Comparison of ENCODE assay signal across 8 cellular contexts in genomic region chr21:27653481-27653880, GRCh38.
"Had no signal": no experiment of that assay in that cellular context is flagged by ENCODE, and none has a peak within 500 bp of the region (broad histone marks: within the 10 kb centered on the region; RNA-seq: fewer than 3 reads in every experiment).

No MANE protein-coding gene starts in this region.

- H3K4me3 Mint-ChIP-seq: H9 had no signal

- FAIRE-seq: HTR-8/SVneo, K562 had no signal

- ATAC-seq: K562 had no signal

- H3K27ac Mint-ChIP-seq: H9 had no signal

- DNase-seq: GM23248, GOT3, H9, HCEC 1CT, IMR-90, KG1 had no signal

- H3K9ac ChIP-seq: GM23248 had no signal

- H3K4me1 Mint-ChIP-seq: H9 had no signal

- H2AFZ ChIP-seq: GM23248 had no signal

- H3K27ac ChIP-seq: GM23248 had no signal

- H3K4me3 ChIP-seq: GM23248, K562 had no signal
